Comparison of ENCODE assay signal across 16 cellular contexts in genomic region chr13:99721606-99722384, GRCh38.
DNase-seq lines count a peak whose midpoint lies in the region; ATAC-seq and TF ChIP-seq lines count a peak whose summit lies in the region.
"Had no signal": no experiment of that assay in that cellular context is flagged by ENCODE, and none has a peak within 500 bp of the region (broad histone marks: within the 10 kb centered on the region; RNA-seq: fewer than 3 reads in every experiment).

No MANE protein-coding gene starts in this region.

- H3K4me3 Mint-ChIP-seq in GM23338, result no peak overlapping the region
- H3K4me3 Mint-ChIP-seq in neural crest cell, result peak overlapping the region; percentile 51
- H3K4me3 Mint-ChIP-seq: activated naive CD8-positive, alpha-beta T cell had no signal

- H2AFZ ChIP-seq in GM23338, result no peak overlapping the region

- no peaks in the 10 kb centered on the region; the same call in 2 of the 3 replicates for H3K9me3 Mint-ChIP-seq in GM23338
- H3K9me3 Mint-ChIP-seq in neural crest cell, result no peaks in the 10 kb centered on the region

- peak overlapping the region; percentile 36; the same call in 1 of the 2 replicates for H3K27ac ChIP-seq in GM23338 (ENCODE audit: low read depth)

- H3K27me3 Mint-ChIP-seq in GM23338 (ENCODE audit: insufficient read depth, low read depth, poor library complexity) (peaks cover 11% of the 10 kb centered on the region), neural crest cell (ENCODE audit: low read depth) (no peaks in the 10 kb centered on the region)
- H3K27me3 Mint-ChIP-seq: activated naive CD8-positive, alpha-beta T cell had no signal

- H3K4me1 ChIP-seq in GM23338 (ENCODE audit: insufficient read depth), result peaks cover 59% of the 10 kb centered on the region

- no peaks in the 10 kb centered on the region for H3K79me2 ChIP-seq in GM23338 (replicated peaks; ENCODE audit: insufficient read depth)

- peaks cover 3% of the 10 kb centered on the region; the same call in 1 of the 3 replicates for H3K36me3 Mint-ChIP-seq in GM23338 (ENCODE audit: low read depth)
- H3K36me3 Mint-ChIP-seq in neural crest cell (ENCODE audit: low read depth), result no peaks in the 10 kb centered on the region

- H4K20me1 ChIP-seq in GM23338 (replicated peaks; ENCODE audit: insufficient read depth), result no peaks in the 10 kb centered on the region

- H3K36me3 ChIP-seq in GM23338 (ENCODE audit: insufficient read depth), result no peaks in the 10 kb centered on the region
- H3K36me3 ChIP-seq: MG63 had no signal

- ATAC-seq in GM23338 (peak; percentile 8; the same call in 1 of the 3 replicates), HG02970 (IDR thresholded peaks at IDR 0.05; ENCODE audit: low FRiP score, unreplicated experiment) (no peak), HG03439 (IDR thresholded peaks at IDR 0.05; ENCODE audit: unreplicated experiment) (no peak)
- ATAC-seq: SK-N-SH treated with all-trans-retinoic acid at 6 μM for 48 hours had no signal

- no peak overlapping the region for H3K4me2 ChIP-seq in GM23338

- peaks cover 67% of the 10 kb centered on the region for H3K4me1 Mint-ChIP-seq in GM23338
- peaks cover 60% of the 10 kb centered on the region for H3K4me1 Mint-ChIP-seq in neural crest cell

- H3K27me3 ChIP-seq in GM23338 (ENCODE audit: insufficient read depth), result no peaks in the 10 kb centered on the region
- H3K27me3 ChIP-seq: MG63 had no signal

- no peak for DNase-seq in GM23338 (ENCODE audit: low spot score)
- DNase-seq in NOMO-1 treated with DMSO at 0.1 percent for 48 hours (lab: John Stamatoyannopoulos, UW; ENCODE audit: unreplicated experiment), result peak; percentile 76
- DNase-seq in ecto neural progenitor cell (ENCODE audit: low spot score), result peak; percentile 81
- DNase-seq in neural crest cell (ENCODE audit: low read depth, low spot score), result no peak
- DNase-seq in T1000 (lab: John Stamatoyannopoulos, UW), result no peak
- DNase-seq in NCI-H524 treated with DMSO at 0.1 percent for 48 hours (lab: John Stamatoyannopoulos, UW), result no peak
- DNase-seq: cerebellar nuclear complex; erythroblast; H7; MG63; NCI-H2171 treated with DMSO at 0.1 percent for 48 hours; NK-92 treated with Interleukin-12 subunit alpha and Interleukin-12 subunit beta, amount 100 ng/mL, for 24 hours had no signal

- TF ChIP-seq CTCF in GM23338 (conservative IDR thresholded peaks at IDR 0.05; ENCODE audit: low read depth in 2 of 2), result no peak
- no peak for TF ChIP-seq CTCF in neural crest cell (conservative IDR thresholded peaks at IDR 0.05)

- H3F3A ChIP-seq in GM23338 (replicated peaks; ENCODE audit: low read depth), result peaks cover 6% of the 10 kb centered on the region; the same call in 1 of the 2 replicates

- H3K4me3 ChIP-seq in GM23338, result no peak overlapping the region
- H3K4me3 ChIP-seq: MG63 had no signal

- H3K9me2 ChIP-seq in GM23338 (ENCODE audit: insufficient read depth), result no peaks in the 10 kb centered on the region

- H3K27ac Mint-ChIP-seq in GM23338 (peak overlapping the region; percentile 93), neural crest cell (ENCODE audit: unreplicated experiment) (peak overlapping the region; percentile 93)
- H3K27ac Mint-ChIP-seq: activated naive CD8-positive, alpha-beta T cell had no signal

TF ChIP-seq in GM23338, 12 proteins besides CTCF, POLR2A, EP300 and RAD21 (continues in another document):
- TF ChIP-seq ETS1 (IDR thresholded peaks at IDR 0.05) (no peak), ZNF114 (CRISPR knock-in tag; IDR thresholded peaks at IDR 0.05) (no peak), POLR2AphosphoS5 (IDR thresholded peaks at IDR 0.05; ENCODE audit: low read depth) (no peak), EZH2 (IDR thresholded peaks at IDR 0.05; ENCODE audit: low read depth, unreplicated experiment) (no peak), CREB1 (CRISPR knock-in tag; IDR thresholded peaks at IDR 0.05; ENCODE audit: low read depth) (no peak), JUNB (IDR thresholded peaks at IDR 0.05; ENCODE audit: unreplicated experiment) (no peak), ZNF331 (CRISPR knock-in tag; IDR thresholded peaks at IDR 0.05; ENCODE audit: low read depth) (no peak), REST (IDR thresholded peaks at IDR 0.05; ENCODE audit: unreplicated experiment) (no peak), EZH2phosphoT487 (IDR thresholded peaks at IDR 0.05; ENCODE audit: unreplicated experiment) (no peak), STAT1 (IDR thresholded peaks at IDR 0.05; ENCODE audit: unreplicated experiment) (no peak), NANOG (IDR thresholded peaks at IDR 0.05; ENCODE audit: borderline replicate concordance) (no peak)

Comparison
In these comparisons a context has a peak if more than half of its experiments do, and no peak if none do; other contexts are left out.
1. DNase-seq: peak in NOMO-1 treated with DMSO at 0.1 percent for 48 hours (single experiment) and ecto neural progenitor cell (single experiment); none in GM23338 (single experiment), neural crest cell (single experiment), T1000 (single experiment) and NCI-H524 treated with DMSO at 0.1 percent for 48 hours (single experiment).